Comparison of ENCODE assay signal across 8 cellular contexts in the genomic region with DNA sequence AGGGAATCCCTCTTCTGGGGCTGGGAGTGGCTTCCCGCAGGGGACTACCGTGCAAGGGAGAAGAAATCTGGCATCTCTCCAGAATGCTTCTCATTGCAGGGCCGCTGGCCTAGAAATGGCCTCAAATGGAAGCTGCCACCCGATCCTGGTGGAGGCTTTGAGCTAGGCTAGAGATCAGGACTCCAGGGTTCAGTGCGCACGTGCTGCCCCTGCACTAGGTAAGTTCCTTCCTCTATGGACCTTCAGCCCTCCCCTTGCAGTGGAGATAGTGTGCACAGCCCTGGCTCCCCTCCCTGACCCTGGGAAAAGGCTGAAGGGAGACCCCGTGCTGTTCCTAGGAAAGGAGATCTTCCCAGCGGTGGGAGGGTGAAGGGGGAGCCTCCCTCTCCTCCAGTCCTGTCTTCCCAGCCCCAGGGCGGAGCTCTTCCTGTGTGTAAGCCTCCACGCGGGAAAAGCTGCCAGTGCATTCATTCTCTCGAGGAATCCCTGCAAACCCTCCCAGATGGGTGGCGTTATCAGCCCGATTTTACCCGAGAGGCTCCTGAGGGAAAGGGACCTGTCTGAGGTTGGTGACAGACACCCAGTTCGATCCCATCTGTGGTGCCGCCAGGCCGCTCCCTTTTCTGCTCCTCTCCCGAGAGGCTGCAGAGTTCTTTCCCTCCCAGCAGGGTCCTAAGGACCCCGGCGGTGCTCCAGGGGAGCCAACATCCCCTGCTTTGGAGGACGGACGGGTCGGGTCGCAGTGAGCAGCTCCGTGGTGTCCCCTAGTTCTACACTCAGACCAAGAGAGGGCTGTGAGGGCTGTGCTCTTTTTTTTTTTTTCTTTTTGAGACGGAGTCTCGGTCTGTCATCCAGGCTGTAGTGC. TPM values are rescaled to one million over a fixed set of nuclear protein-coding genes. Genes with fewer than 3 reads are reported as not detected.
A peak's percentile ranks its signal among the peaks of the same experiment; 100 is the strongest.
DNase-seq lines count a peak whose midpoint lies in the region; ATAC-seq and TF ChIP-seq lines count a peak whose summit lies in the region.

No MANE protein-coding gene starts in this region.

- no peak overlapping the region for H3K56ac ChIP-seq in IMR-90 (ENCODE audit: extremely low read depth, insufficient read depth, low read length)

- no peak for TF ChIP-seq EP300 in upper lobe of left lung (IDR thresholded peaks at IDR 0.05)

- ATAC-seq in IMR-90 (ENCODE audit: low read depth) (no peak), upper lobe of left lung (ENCODE audit: low FRiP score in 2 of 2) (no peak)

- peaks cover 28 to 63% (median 50%) of the 10 kb centered on the region in 10 experiments for H3K4me1 ChIP-seq in BLaER1 treated with 17β-estradiol and CSF1 and Interleukin-3, amounts not matched to agents 10 nM and 100 nM
- H3K4me1 ChIP-seq in IMR-90 (ENCODE audit: control insufficient read depth, insufficient read depth, low read length), result peaks cover 7% of the 10 kb centered on the region
- peaks cover 18 to 29% (median 20%) of the 10 kb centered on the region in 4 donors for H3K4me1 ChIP-seq in upper lobe of left lung

- intact Hi-C loops in IMR-90 (cut with micrococcal nuclease), result loop anchor here (2.0 kb wide), 1 partner anchor 48 kb away; the partner anchor contains the start of gene URM1
- intact Hi-C loops in activated T-helper 2 cell treated with anti-CD3 and anti-CD28 coated beads, Interferon-gamma antibody, Interleukin-2, Interleukin-4, amounts not matched to agents 10 μg/mL and 5 μg/mL and 100 μg/mL, durations not matched to agents 14 hours and 24 hours and 36 hours (cut with micrococcal nuclease), result loop anchor here (10.0 kb wide), 1 partner anchor 124 kb away; no protein-coding TSS in a partner anchor

- CTCF ChIA-PET in IMR-90 (lab: Yijun Ruan, JAX), result interaction anchor here (0.5 to 2.5 kb wide), 8 partner anchors 8 to 512 kb away, joined by 3 to 16 read pairs (median 5); no protein-coding TSS in a partner anchor

- H2BK5ac ChIP-seq in IMR-90 (ENCODE audit: low read depth, low read length, poor library complexity, severe bottlenecking), result no peak overlapping the region

- H3K4me3 Mint-ChIP-seq in activated T-helper 2 cell treated with anti-CD3 and anti-CD28 coated beads, Interferon-gamma antibody, Interleukin-2, Interleukin-4, amounts not matched to agents 10 μg/mL and 5 μg/mL and 100 μg/mL, durations not matched to agents 14 hours and 24 hours and 36 hours (ENCODE audit: low read depth), result peak overlapping the region; percentile 77
- peak overlapping the region; percentile 75 to 83 (median 82) for H3K4me3 Mint-ChIP-seq in immature natural killer cell

- dilution Hi-C loops in IMR-90 (cut with HindIII; ENCODE audit: low sequenced_read_pairs, unreplicated experiment), result no loop called here

- POLR2A ChIA-PET in IMR-90 (lab: Charles Lee; ENCODE audit: unreplicated experiment), result no interaction called here

- H2BK20ac ChIP-seq in IMR-90 (ENCODE audit: low read depth, low read length), result no peak overlapping the region

- H3K36me3 Mint-ChIP-seq in activated T-helper 2 cell treated with anti-CD3 and anti-CD28 coated beads, Interferon-gamma antibody, Interleukin-2, Interleukin-4, amounts not matched to agents 10 μg/mL and 5 μg/mL and 100 μg/mL, durations not matched to agents 14 hours and 24 hours and 36 hours (ENCODE audit: low read depth), result no peaks in the 10 kb centered on the region
- no peaks in the 10 kb centered on the region for H3K36me3 Mint-ChIP-seq in immature natural killer cell

- no peak for TF ChIP-seq CTCF in IMR-90 (conservative IDR thresholded peaks at IDR 0.05; ENCODE audit: low read depth, low read length)
- no peak for TF ChIP-seq CTCF in upper lobe of left lung (IDR thresholded peaks at IDR 0.05)

- H2AK9ac ChIP-seq in IMR-90 (replicated peaks; ENCODE audit: low read depth, low read length, poor library complexity), result peak overlapping the region; percentile 10

- H3K4ac ChIP-seq in IMR-90 (ENCODE audit: low read depth, low read length), result 0 out of 2 replicates have a peak overlapping the region, but pooled peaks have one; percentile 33

- no peak overlapping the region for H3K27ac ChIP-seq in BLaER1 treated with 17β-estradiol and CSF1 and Interleukin-3, amounts not matched to agents 10 nM and 100 nM
- H3K27ac ChIP-seq in IMR-90 (ENCODE audit: insufficient read depth, low read length), result no peak overlapping the region
- H3K27ac ChIP-seq in upper lobe of left lung, result peak overlapping the region in 1 of 4 donors; percentile 85

- H3K9me1 ChIP-seq in IMR-90 (ENCODE audit: insufficient read depth, low read length), result no peaks in the 10 kb centered on the region

- H3K4me3 ChIP-seq in BLaER1 treated with 17β-estradiol and CSF1 and Interleukin-3, amounts not matched to agents 10 nM and 100 nM, result peak overlapping the region in 7 of 10 experiments; percentile 77 to 98 (median 94); a peak in 13 of 20 replicates
- no peak overlapping the region for H3K4me3 ChIP-seq in IMR-90 (ENCODE audit: insufficient read depth, low read depth, low read length)
- H3K4me3 ChIP-seq in upper lobe of left lung, result peak overlapping the region in 3 of 4 donors; percentile 98 to 100 (median 99)

- H3K79me1 ChIP-seq in IMR-90 (ENCODE audit: low read depth in 1 of 2, low read length in 2 of 2), result peaks cover 4 to 20% of the 10 kb centered on the region in 2 experiments; a peak in 3 of 4 replicates

- no peak overlapping the region for H3K23ac ChIP-seq in IMR-90 (ENCODE audit: low read depth, low read length)

- H3K4me2 ChIP-seq in BLaER1 treated with 17β-estradiol and CSF1 and Interleukin-3, amounts not matched to agents 10 nM and 100 nM, result peak overlapping the region; percentile 90 to 99 (median 97)
- H3K4me2 ChIP-seq in IMR-90 (ENCODE audit: low read depth, low read length), result no peak overlapping the region

- no peak overlapping the region for H3K14ac ChIP-seq in IMR-90 (replicated peaks; ENCODE audit: low read depth, low read length)

- peak overlapping the region; percentile 29 to 87; a peak in 2 of 4 replicates for H4K8ac ChIP-seq in IMR-90 (ENCODE audit: low read depth in 2 of 2, low read length in 2 of 2)

- H3K36me3 ChIP-seq in BLaER1 treated with 17β-estradiol and CSF1 and Interleukin-3, amounts not matched to agents 10 nM and 100 nM, result peaks cover 3 to 16% (median 6%) of the 10 kb centered on the region in 11 experiments; a peak in 16 of 22 replicates
- H3K36me3 ChIP-seq in IMR-90 (ENCODE audit: control insufficient read depth, insufficient read depth, low read length) (peaks cover 1% of the 10 kb centered on the region; the same call in 1 of the 2 replicates), upper lobe of left lung (no peaks in the 10 kb centered on the region)

- no peak for TF ChIP-seq RAD21 in IMR-90 (IDR thresholded peaks at IDR 0.05; ENCODE audit: low read length)

- peaks cover 41% of the 10 kb centered on the region for H3K27me3 Mint-ChIP-seq in activated T-helper 2 cell treated with anti-CD3 and anti-CD28 coated beads, Interferon-gamma antibody, Interleukin-2, Interleukin-4, amounts not matched to agents 10 μg/mL and 5 μg/mL and 100 μg/mL, durations not matched to agents 14 hours and 24 hours and 36 hours (ENCODE audit: low read depth)
- peaks cover under 1 to 13% (median 10%) of the 10 kb centered on the region in 3 donors for H3K27me3 Mint-ChIP-seq in immature natural killer cell (ENCODE audit: low read depth in 3 of 3)

- H3K4me1 Mint-ChIP-seq in activated T-helper 2 cell treated with anti-CD3 and anti-CD28 coated beads, Interferon-gamma antibody, Interleukin-2, Interleukin-4, amounts not matched to agents 10 μg/mL and 5 μg/mL and 100 μg/mL, durations not matched to agents 14 hours and 24 hours and 36 hours (ENCODE audit: low read depth), result peaks cover 15% of the 10 kb centered on the region
- peaks cover 12 to 16% of the 10 kb centered on the region in 2 donors for H3K4me1 Mint-ChIP-seq in immature natural killer cell

- H3K27ac Mint-ChIP-seq in activated T-helper 2 cell treated with anti-CD3 and anti-CD28 coated beads, Interferon-gamma antibody, Interleukin-2, Interleukin-4, amounts not matched to agents 10 μg/mL and 5 μg/mL and 100 μg/mL, durations not matched to agents 14 hours and 24 hours and 36 hours, result no peak overlapping the region
- H3K27ac Mint-ChIP-seq in immature natural killer cell, result no peak overlapping the region

- 35% methylated on average over 8 of the region's 28 CpGs; no CpG with 5 or more reads in 1 of the 2 experiments for WGBS in IMR-90 (ENCODE audit: extremely low coverage in 2 of 2, insufficient read length in 1 of 2), 2 experiments
- WGBS in upper lobe of left lung, 2 donors, result 12 to 14% methylated on average over 22 to 27 of the region's 28 CpGs

- no peak overlapping the region for H2BK15ac ChIP-seq in IMR-90 (ENCODE audit: low read depth, low read length)

- peak; percentile 30 for DNase-seq in IMR-90
- no peak for DNase-seq in activated T-helper 2 cell treated with anti-CD3 and anti-CD28 coated beads, Interferon-gamma antibody, Interleukin-2, Interleukin-4, amounts not matched to agents 10 μg/mL and 5 μg/mL and 100 μg/mL, durations not matched to agents 14 hours and 24 hours and 36 hours (ENCODE audit: low spot score)
- no peak for DNase-seq in immature natural killer cell
- no peak for DNase-seq in upper lobe of left lung
- no peak for DNase-seq in putamen (ENCODE audit: low spot score)
- DNase-seq in stimulated activated CD4-positive, alpha-beta T cell treated with anti-CD3 and anti-CD28 coated beads, Interleukin-1b, Interleukin-23, amount 100 ng/mL, for 48 hours, result no peak
- no peak for DNase-seq in activated gamma-delta T cell treated with Interleukin-2 at 50 U/mL for 16 hours

- no peak overlapping the region for H4K91ac ChIP-seq in IMR-90 (ENCODE audit: insufficient read depth, low read depth, low read length)

- H3K9ac ChIP-seq in BLaER1 treated with 17β-estradiol and CSF1 and Interleukin-3, amounts not matched to agents 10 nM and 100 nM, result peak overlapping the region in 6 of 11 experiments; percentile 21 to 85 (median 84); a peak in 9 of 22 replicates
- no peak overlapping the region for H3K9ac ChIP-seq in IMR-90 (ENCODE audit: low read depth, low read length)

- H2AK5ac ChIP-seq in IMR-90 (ENCODE audit: low read depth, low read length), result no peak overlapping the region

- peak overlapping the region; percentile 54 for H4K5ac ChIP-seq in IMR-90 (ENCODE audit: low read depth, low read length)

- no peak for TF ChIP-seq POLR2A in IMR-90 (IDR thresholded peaks at IDR 0.05; ENCODE audit: low read depth, low read length)
- TF ChIP-seq POLR2A in upper lobe of left lung (IDR thresholded peaks at IDR 0.05), result no peak

- no peaks in the 10 kb centered on the region for H3K9me3 Mint-ChIP-seq in activated T-helper 2 cell treated with anti-CD3 and anti-CD28 coated beads, Interferon-gamma antibody, Interleukin-2, Interleukin-4, amounts not matched to agents 10 μg/mL and 5 μg/mL and 100 μg/mL, durations not matched to agents 14 hours and 24 hours and 36 hours
- H3K9me3 Mint-ChIP-seq in immature natural killer cell, result no peaks in the 10 kb centered on the region

- no peaks in the 10 kb centered on the region for H4K20me1 ChIP-seq in BLaER1 treated with 17β-estradiol and CSF1 and Interleukin-3, amounts not matched to agents 10 nM and 100 nM
- H4K20me1 ChIP-seq in IMR-90 (ENCODE audit: insufficient read depth, low read length), result no peaks in the 10 kb centered on the region

- no TSS peak for BruUV-seq in IMR-90 (replicated peaks; lab: Mats Ljungman, UMichigan)

- no peaks in the 10 kb centered on the region for H3K9me3 ChIP-seq in BLaER1 treated with 17β-estradiol and CSF1 and Interleukin-3, amounts not matched to agents 10 nM and 100 nM (replicated peaks in 1 of 11)
- H3K9me3 ChIP-seq in IMR-90 (ENCODE audit: control insufficient read depth, insufficient read depth, low read length), result no peaks in the 10 kb centered on the region
- no peaks in the 10 kb centered on the region for H3K9me3 ChIP-seq in upper lobe of left lung

- peaks cover 15 to 17% (median 16%) of the 10 kb centered on the region in 11 experiments for H3K27me3 ChIP-seq in BLaER1 treated with 17β-estradiol and CSF1 and Interleukin-3, amounts not matched to agents 10 nM and 100 nM
- H3K27me3 ChIP-seq in IMR-90 (ENCODE audit: control insufficient read depth, insufficient read depth, low read length) (peaks cover 18% of the 10 kb centered on the region), upper lobe of left lung (peaks cover 0 to 12% (median 2%) of the 10 kb centered on the region in 4 donors)

- H3K18ac ChIP-seq in IMR-90 (ENCODE audit: low read depth, low read length), result no peak overlapping the region

- H2BK120ac ChIP-seq in IMR-90 (ENCODE audit: low read depth, low read length), result no peak overlapping the region

- peak overlapping the region; percentile 47 for H2AFZ ChIP-seq in IMR-90 (replicated peaks; ENCODE audit: low read length, poor library complexity)

- in situ Hi-C loops in IMR-90 (cut with MboI; ENCODE audit: low sequenced_read_pairs), result no loop called here

RNA-seq across cellular contexts. Expression of gene CERCAM, which starts 1.4 kb away (rescaled TPM):
- total RNA-seq in IMR-90 (2012; rRNA removed) (15.1 and 16.1 TPM in 2 replicates), upper lobe of left lung (10 to 100 TPM in 5 of 6 donors, 1 to 10 TPM in 1; 9.2 to 47.1 (median 15.4) TPM)
- polyA plus RNA-seq in IMR-90 (2012; rRNA removed) (118 and 146 TPM in 2 replicates), immature natural killer cell (10 to 100 TPM in 2 of 3 donors, 1 to 10 TPM in 1; 9.1 to 20.7 (median 10.2) TPM)
- polyA plus RNA-seq in IMR-90 (2012; cell fraction: cytosol; rRNA removed), result 284 and 310 TPM in 2 replicates
- polyA plus RNA-seq in IMR-90 (2012; cell fraction: nucleus; rRNA removed; ENCODE audit: low replicate concordance), result 98.6 and 199 TPM in 2 replicates
- total RNA-seq in activated T-helper 2 cell treated with anti-CD3 and anti-CD28 coated beads, Interferon-gamma antibody, Interleukin-2, Interleukin-4, amounts not matched to agents 10 μg/mL and 5 μg/mL and 100 μg/mL, durations not matched to agents 14 hours and 24 hours and 36 hours, result 8.2 and 9.3 TPM in 2 replicates

RNA-seq across cellular contexts. Expression of gene ODF2, which starts 36.5 kb away (rescaled TPM):
- 46.4 and 59.2 TPM in 2 replicates for total RNA-seq in IMR-90 (2012; rRNA removed)
- polyA plus RNA-seq in IMR-90 (2012; rRNA removed), result 34.9 and 40.2 TPM in 2 replicates
- polyA plus RNA-seq in IMR-90 (2012; cell fraction: cytosol; rRNA removed), result 10.1 and 11.6 TPM in 2 replicates
- 113 and 193 TPM in 2 replicates for polyA plus RNA-seq in IMR-90 (2012; cell fraction: nucleus; rRNA removed; ENCODE audit: low replicate concordance)
- 61.5 and 64.4 TPM in 2 replicates for total RNA-seq in activated T-helper 2 cell treated with anti-CD3 and anti-CD28 coated beads, Interferon-gamma antibody, Interleukin-2, Interleukin-4, amounts not matched to agents 10 μg/mL and 5 μg/mL and 100 μg/mL, durations not matched to agents 14 hours and 24 hours and 36 hours
- 10 to 100 TPM in 2 of 3 donors, 1 to 10 TPM in 1; 5.6 to 37.2 (median 12.9) TPM for polyA plus RNA-seq in immature natural killer cell
- 10 to 100 TPM; 12.2 to 50.3 (median 22.5) TPM for total RNA-seq in upper lobe of left lung

RNA-seq across cellular contexts. Expression of gene URM1, which starts 48.1 kb away (rescaled TPM):
- total RNA-seq in IMR-90 (2012; rRNA removed), result 20.6 and 33.2 TPM in 2 replicates
- polyA plus RNA-seq in IMR-90 (2012; rRNA removed), result 66.9 and 75.6 TPM in 2 replicates
- 42.4 and 45.7 TPM in 2 replicates for polyA plus RNA-seq in IMR-90 (2012; cell fraction: cytosol; rRNA removed)
- polyA plus RNA-seq in IMR-90 (2012; cell fraction: nucleus; rRNA removed; ENCODE audit: low replicate concordance), result 41.8 and 56.7 TPM in 2 replicates
- 78.6 and 78.7 TPM in 2 replicates for total RNA-seq in activated T-helper 2 cell treated with anti-CD3 and anti-CD28 coated beads, Interferon-gamma antibody, Interleukin-2, Interleukin-4, amounts not matched to agents 10 μg/mL and 5 μg/mL and 100 μg/mL, durations not matched to agents 14 hours and 24 hours and 36 hours
- polyA plus RNA-seq in immature natural killer cell, result 10 to 100 TPM; 52.6 to 70.1 (median 61.5) TPM
- total RNA-seq in upper lobe of left lung, result 10 to 100 TPM; 11.1 to 57.9 (median 28.7) TPM
